27 cellular contexts compared by ENCODE assay signal in genomic region chr5:95105638-95106037, GRCh38.
"Had no signal": no experiment of that assay in that cellular context is flagged by ENCODE, and none has a peak within 500 bp of the region (broad histone marks: within the 10 kb centered on the region; RNA-seq: fewer than 3 reads in every experiment).

No MANE protein-coding gene starts in this region.

- H3K27me3 ChIP-seq: stomach, suprapubic skin, testis, thyroid gland, tibial artery, tibial nerve, transverse colon, upper lobe of left lung, upper lobe of right lung, uterus, vagina had no signal

- H3K9me3 ChIP-seq: stomach, suprapubic skin, testis, thoracic aorta, thyroid gland, tibial artery, tibial nerve, transverse colon, upper lobe of left lung, upper lobe of right lung, uterus, vagina had no signal

- DNase-seq: stimulated activated CD4-positive, alpha-beta T cell treated with anti-CD3 and anti-CD28 coated beads, Interleukin-2, amount 100 ng/mL, for 48 hours; stimulated activated CD4-positive, alpha-beta T cell treated with anti-CD3 and anti-CD28 coated beads, Interleukin-4, amount 100 ng/mL, for 1 hour; stimulated activated CD4-positive, alpha-beta T cell treated with anti-CD3 and anti-CD28 coated beads, Interleukin-4, amount 100 ng/mL, for 24 hours; stimulated activated CD4-positive, alpha-beta T cell treated with anti-CD3 and anti-CD28 coated beads, Interleukin-4, amount 100 ng/mL, for 4 hours; stimulated activated CD8-positive, alpha-beta memory T cell treated with anti-CD3 and anti-CD28 coated beads, Interleukin-4, amount 100 ng/mL, for 48 hours; stimulated activated naive B cell treated with anti-CD40 and anti-IgM and Interleukin-4, amounts not matched to agents 10 μg/mL and 1 μg/mL and 100 μg/mL, for 72 hours; stimulated activated naive CD4-positive, alpha-beta T cell; stimulated activated naive CD4-positive, alpha-beta T cell treated with Interleukin-2 at 50 U/mL for 16 hours; stimulated activated naive CD8-positive, alpha-beta T cell treated with anti-CD3 and anti-CD28 coated beads, Interleukin-15, amount 100 ng/mL, for 72 hours; stimulated activated naive CD8-positive, alpha-beta T cell treated with anti-CD3 and anti-CD28 coated beads, Interleukin-15, Interleukin-2, amounts not matched to agents 100 U/mL and 50 U/mL, for 24 hours; stomach; substantia nigra; testis; thyroid gland; tibial artery; transverse colon; trophoblast cell; upper lobe of left lung; upper lobe of right lung; uterus had no signal

- H3K4me1 ChIP-seq: stomach, suprapubic skin, testis, thyroid gland, tibial artery, tibial nerve, transverse colon, upper lobe of right lung, uterus, vagina had no signal

- H3K27ac ChIP-seq: stomach, suprapubic skin, testis, thoracic aorta, thyroid gland, tibial artery, tibial nerve, transverse colon, upper lobe of left lung, upper lobe of right lung, uterus, vagina had no signal

- H3K36me3 ChIP-seq: stomach, suprapubic skin, thoracic aorta, thyroid gland, tibial artery, tibial nerve, transverse colon, upper lobe of left lung, upper lobe of right lung, uterus, vagina had no signal

- ATAC-seq: stimulated activated effector memory CD8-positive, alpha-beta T cell treated with anti-CD3 and anti-CD28 coated beads, Interleukin-12 subunit alpha, Interleukin-12 subunit beta, amount 100 ng/mL, for 72 hours; stimulated activated memory B cell treated with anti-CD40 and anti-IgM and Interleukin-4, amounts not matched to agents 10 μg/mL and 1 μg/mL and 100 μg/mL, for 72 hours; stimulated activated naive B cell treated with anti-CD40 and anti-IgM and Interleukin-4, amounts not matched to agents 10 μg/mL and 1 μg/mL and 100 μg/mL, for 72 hours; stimulated activated naive CD8-positive, alpha-beta T cell treated with anti-CD3 and anti-CD28 coated beads, Interleukin-15, amount 100 ng/mL, for 72 hours; stimulated activated naive CD8-positive, alpha-beta T cell treated with anti-CD3 and anti-CD28 coated beads, Interleukin-15, Interleukin-2, amounts not matched to agents 100 U/mL and 50 U/mL, for 24 hours; upper lobe of right lung had no signal

- H3K4me3 ChIP-seq: stomach, suprapubic skin, testis, thoracic aorta, thyroid gland, tibial artery, tibial nerve, transverse colon, upper lobe of left lung, upper lobe of right lung, uterus, vagina had no signal

- FAIRE-seq: urothelium cell line had no signal
